Comparison of ENCODE assay signal across 16 cellular contexts in genomic region chr1:182173791-182174190, GRCh38.
DNase-seq lines count a peak whose midpoint lies in the region; ATAC-seq and TF ChIP-seq lines count a peak whose summit lies in the region.
"Had no signal": no experiment of that assay in that cellular context is flagged by ENCODE, and none has a peak within 500 bp of the region (broad histone marks: within the 10 kb centered on the region; RNA-seq: fewer than 3 reads in every experiment).

No MANE protein-coding gene starts in this region.

- H3K27me3 ChIP-seq in heart right ventricle (no peaks in the 10 kb centered on the region), prostate gland (replicated peaks; ENCODE audit: insufficient read depth) (no peaks in the 10 kb centered on the region), vagina (no peaks in the 10 kb centered on the region)
- H3K27me3 ChIP-seq: thyroid gland had no signal

- TF ChIP-seq POLR2A in prostate gland (IDR thresholded peaks at IDR 0.05) (no peak), vagina (IDR thresholded peaks at IDR 0.05) (no peak)

- DNase-seq in Right ventricle myocardium inferior (ENCODE audit: missing footprints) (no peak), cardiac septum (ENCODE audit: low spot score) (no peak), heart right ventricle (no peak), prostate gland (ENCODE audit: low spot score) (peak; percentile 62), vagina (ENCODE audit: extremely low spot score in 2 of 2) (no peak), GF-D8 (lab: John Stamatoyannopoulos, UW) (no peak)
- DNase-seq: activated CD4-positive, alpha-beta T cell treated with anti-CD3 and anti-CD28 coated beads for 36 hours; CD4-positive, alpha-beta T cell; NCI-H1417; NCI-H226; thyroid gland had no signal

- no peak overlapping the region for H3K4me3 ChIP-seq in heart right ventricle
- H3K4me3 ChIP-seq in prostate gland: no peak overlapping the region
- no peak overlapping the region for H3K4me3 ChIP-seq in vagina
- H3K4me3 ChIP-seq: K562, thyroid gland had no signal

- 44 to 81% methylated on average over 1 of the region's 1 CpG for WGBS in heart right ventricle, 2 donors
- WGBS in prostate gland: 4% methylated on average over 1 of the region's 1 CpG

- no peaks in the 10 kb centered on the region for H3K9me3 ChIP-seq in heart right ventricle
- no peaks in the 10 kb centered on the region for H3K9me3 ChIP-seq in prostate gland
- no peaks in the 10 kb centered on the region for H3K9me3 ChIP-seq in vagina
- H3K9me3 ChIP-seq: thyroid gland had no signal

- peaks cover 0 to 59% (median 18%) of the 10 kb centered on the region in 9 donors for H3K4me1 ChIP-seq in heart right ventricle
- H3K4me1 ChIP-seq in prostate gland (replicated peaks): peaks cover 10% of the 10 kb centered on the region
- peaks cover 25% of the 10 kb centered on the region for H3K4me1 ChIP-seq in vagina

- no peak for TF ChIP-seq CTCF in heart right ventricle (IDR thresholded peaks at IDR 0.05)
- TF ChIP-seq CTCF in prostate gland (IDR thresholded peaks at IDR 0.05): no peak
- no peak for TF ChIP-seq CTCF in vagina (IDR thresholded peaks at IDR 0.05)

- intact Hi-C loops in Right ventricle myocardium inferior (cut with DNase I) (no loop called here), cardiac septum (cut with DNase I) (no loop called here), heart right ventricle (cut with DNase I) (no loop called here), prostate gland (cut with DNase I) (no loop called here), vagina (cut with DNase I) (no loop called here)

- peak; percentile 80 for ATAC-seq in Right ventricle myocardium inferior
- ATAC-seq in heart right ventricle: peak in 7 of 8 donors; percentile 31 to 86 (median 52)
- no peak for ATAC-seq in HG03460 (IDR thresholded peaks at IDR 0.05; ENCODE audit: unreplicated experiment)
- no peak for ATAC-seq in GM21423 (IDR thresholded peaks at IDR 0.05; ENCODE audit: unreplicated experiment)
- ATAC-seq: activated CD4-positive, alpha-beta T cell treated with anti-CD3 and anti-CD28 coated beads for 36 hours; activated naive CD4-positive, alpha-beta T cell treated with anti-CD3 and anti-CD28 coated beads, Interleukin-2, amount 50 U/mL, for 72 hours; K562 had no signal

- peak overlapping the region in 9 of 10 donors; percentile 5 to 56 (median 37) for H3K27ac ChIP-seq in heart right ventricle
- peak overlapping the region; percentile 46 to 68 for H3K27ac ChIP-seq in prostate gland
- H3K27ac ChIP-seq in vagina: peak overlapping the region; percentile 14
- H3K27ac ChIP-seq: HL-60 had no signal

- H3K36me3 ChIP-seq in heart right ventricle (no peaks in the 10 kb centered on the region), prostate gland (no peaks in the 10 kb centered on the region), vagina (no peaks in the 10 kb centered on the region)
- H3K36me3 ChIP-seq: thyroid gland had no signal

Comparison
In these comparisons a context has a peak if more than half of its experiments do, and no peak if none do; other contexts are left out.
1. ATAC-seq: peak in Right ventricle myocardium inferior (single experiment) and heart right ventricle (7 of 8); none in HG03460 (single experiment) and GM21423 (single experiment).
2. Peak in every context shown above with its lines, with median percentiles within 50 percentile points of each other: H3K27ac ChIP-seq.